In genomic region chr20:57946559-57947315, GRCh38 we compare ENCODE assay signal across 22 cellular contexts.
DNase-seq lines count a peak whose midpoint lies in the region; ATAC-seq, FAIRE-seq and TF ChIP-seq lines count a peak whose summit lies in the region.
"Had no signal": no experiment of that assay in that cellular context is flagged by ENCODE, and none has a peak within 500 bp of the region (broad histone marks: within the 10 kb centered on the region; RNA-seq: fewer than 3 reads in every experiment).

No MANE protein-coding gene starts in this region.

- peaks cover 3% of the 10 kb centered on the region for H3K9me3 Mint-ChIP-seq in nephron
- H3K9me3 Mint-ChIP-seq: CD8-positive, alpha-beta T cell had no signal

- ATAC-seq in left colon, result peak; percentile 51
- no peak for ATAC-seq in GM21737 (IDR thresholded peaks at IDR 0.05; ENCODE audit: unreplicated experiment)
- ATAC-seq: CD8-positive, alpha-beta T cell; GM12878; K562 had no signal

- peaks cover 3% of the 10 kb centered on the region for H3K36me3 Mint-ChIP-seq in nephron (ENCODE audit: low read depth)
- H3K36me3 Mint-ChIP-seq: CD8-positive, alpha-beta T cell had no signal

- peak overlapping the region; percentile 91 to 97 (median 94) for H3K27ac Mint-ChIP-seq in nephron
- H3K27ac Mint-ChIP-seq: B cell; CD8-positive, alpha-beta T cell had no signal

- no peak overlapping the region for H3K4me3 Mint-ChIP-seq in nephron
- H3K4me3 Mint-ChIP-seq: B cell; CD8-positive, alpha-beta T cell had no signal

- no peak for TF ChIP-seq CTCF in nephron (IDR thresholded peaks at IDR 0.05; ENCODE audit: unreplicated experiment in 3 of 3)

- FAIRE-seq in urothelium cell line (lab: Jason Lieb, UNC), result peak; percentile 79
- FAIRE-seq: G401.6, GM12878, K562 had no signal

- peaks cover 20% of the 10 kb centered on the region for H3K27me3 Mint-ChIP-seq in nephron (ENCODE audit: low read depth)

- DNase-seq in SW480 (ENCODE audit: low spot score) (peak; percentile 23), left colon (no peak), urothelium cell line (ENCODE audit: low spot score) (no peak), kidney tubule cell (ENCODE audit: low spot score) (no peak), NCI-H187 (lab: John Stamatoyannopoulos, UW) (no peak)
- DNase-seq: Caco-2; CD8-positive, alpha-beta T cell; H7; Kasumi-1; NCI-H1092 treated with DMSO at 0.1 percent for 48 hours; NCI-H146; NCI-H2029; NCI-H446 treated with DMSO at 0.1 percent for 48 hours; NCI-H526 treated with DMSO at 0.1 percent for 48 hours; Peyer's patch; SHP77 treated with DMSO at 0.1 percent for 48 hours had no signal

- H3K4me1 Mint-ChIP-seq in nephron, result peaks cover 24% of the 10 kb centered on the region
- H3K4me1 Mint-ChIP-seq: B cell had no signal

- intact Hi-C loops in left colon (cut with DNase I, micrococcal nuclease), result no loop called here
